ENCODE assay signal across 31 cellular contexts in the genomic region with DNA sequence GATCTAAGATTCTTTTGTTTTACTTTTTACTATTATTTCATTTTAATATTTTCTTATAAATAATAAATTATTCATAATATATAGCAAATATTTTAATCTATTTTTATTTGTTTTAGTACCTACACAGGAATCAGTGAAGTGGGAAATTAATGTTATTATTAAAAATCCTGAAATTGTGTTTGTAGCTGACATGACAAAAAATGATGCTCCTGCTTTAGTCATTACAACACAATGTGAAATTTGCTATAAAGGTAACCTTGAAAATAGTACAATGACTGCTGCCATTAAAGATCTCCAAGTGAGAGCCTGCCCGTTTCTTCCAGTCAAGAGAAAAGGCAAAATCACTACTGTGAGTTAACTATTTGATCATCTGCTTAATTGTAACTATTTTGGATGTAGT.
"Had no signal": no experiment of that assay in that cellular context is flagged by ENCODE, and none has a peak within 500 bp of the region (broad histone marks: within the 10 kb centered on the region; RNA-seq: fewer than 3 reads in every experiment).

No MANE protein-coding gene starts in this region.

- FAIRE-seq: colon had no signal

- H3K4me3 ChIP-seq: adrenal gland, body of pancreas, esophagus muscularis mucosa, gastroesophageal sphincter, heart right ventricle, hepatocyte had no signal

- ATAC-seq: activated CD4-positive, CD25-positive, alpha-beta regulatory T cell treated with anti-CD3 and anti-CD28 coated beads, Interleukin-2, amount 50 U/mL, for 24 hours; activated CD8-positive, alpha-beta T cell treated with anti-CD3 and anti-CD28 coated beads for 36 hours; activated naive CD8-positive, alpha-beta T cell treated with anti-CD3 and anti-CD28 coated beads, Interleukin-2, amount 50 U/mL, for 24 hours; activated T-cell treated with anti-CD3 and anti-CD28 coated beads, Interleukin-2, amount 50 U/mL, for 4 hours; activated T-helper 17 cell treated with anti-CD3 and anti-CD28 coated beads, Interleukin-2, amount 50 U/mL, for 72 hours; body of pancreas; effector memory CD8-positive, alpha-beta T cell; foreskin keratinocyte; gastroesophageal sphincter; heart right ventricle had no signal

- H3K27me3 ChIP-seq: adrenal gland, body of pancreas, esophagus muscularis mucosa, foreskin keratinocyte, gastroesophageal sphincter, heart right ventricle, hepatocyte had no signal

- H3K9me3 ChIP-seq: body of pancreas, esophagus muscularis mucosa, gastroesophageal sphincter, heart right ventricle had no signal

- H3K4me2 ChIP-seq: hepatocyte had no signal

- H2AFZ ChIP-seq: hepatocyte had no signal

- H3K27ac ChIP-seq: adrenal gland, body of pancreas, esophagus muscularis mucosa, foreskin keratinocyte, gastroesophageal sphincter, heart right ventricle, hepatocyte, VCaP had no signal

- DNase-seq: activated B cell treated with CpG ODN at 0.5 μM for 24 hours; activated CD4-positive, alpha-beta T cell treated with anti-CD3 and anti-CD28 coated beads for 48 hours; activated CD4-positive, alpha-beta T cell treated with anti-CD3 and anti-CD28 coated beads, Interleukin-2, amount 50 U/mL, for 1 hour; activated CD4-positive, alpha-beta T cell treated with anti-CD3 and anti-CD28 coated beads, Interleukin-2, amount 50 U/mL, for 48 hours; activated CD8-positive, alpha-beta memory T cell treated with anti-CD3 and anti-CD28 coated beads for 24 hours; activated CD8-positive, alpha-beta T cell treated with anti-CD3 and anti-CD28 coated beads for 36 hours; activated effector memory CD4-positive, alpha-beta T cell treated with Interleukin-2 at 50 U/mL for 16 hours; activated naive CD4-positive, alpha-beta T cell treated with anti-CD3 and anti-CD28 coated beads for 36 hours; activated naive CD8-positive, alpha-beta T cell treated with anti-CD3 and anti-CD28 coated beads for 36 hours; activated naive CD8-positive, alpha-beta T cell treated with anti-CD3 and anti-CD28 coated beads, Interleukin-2, amount 50 U/mL, for 24 hours; activated T-cell treated with anti-CD3 and anti-CD28 coated beads, Interleukin-2, amount 50 U/mL, for 4 hours; adrenal gland; amygdala; aorta; body of pancreas; caudate nucleus; cortex of kidney; dermis blood vessel endothelial cell; effector CD4-positive, alpha-beta T cell; effector memory CD8-positive, alpha-beta T cell; erythroblast; foreskin keratinocyte; heart right ventricle; T-helper 2 cell had no signal

- H3K79me2 ChIP-seq: hepatocyte had no signal

- H3K4me1 ChIP-seq: body of pancreas, esophagus muscularis mucosa, foreskin keratinocyte, gastroesophageal sphincter, heart right ventricle had no signal
